14 cellular contexts compared by ENCODE assay signal in the genomic region with DNA sequence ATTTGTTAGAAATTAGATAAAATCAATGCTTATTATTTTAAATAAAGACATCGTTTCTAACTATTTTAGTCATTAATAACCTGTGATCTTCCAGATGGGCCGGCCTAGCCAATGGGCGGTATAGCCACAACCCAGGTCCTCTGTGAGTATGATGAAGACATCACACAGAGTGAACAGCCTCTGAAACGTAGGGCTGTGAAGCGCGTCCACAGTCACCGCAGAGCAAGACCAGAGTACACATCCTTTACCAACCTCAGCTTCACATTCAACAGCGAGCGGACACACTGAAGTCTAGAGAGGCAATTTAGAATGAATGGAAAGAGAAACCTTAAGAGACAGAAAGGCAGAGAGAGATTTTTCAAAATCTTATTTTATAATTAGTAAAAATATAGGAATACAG.
DNase-seq lines count a peak whose midpoint lies in the region; ATAC-seq, FAIRE-seq and TF ChIP-seq lines count a peak whose summit lies in the region.
"Had no signal": no experiment of that assay in that cellular context is flagged by ENCODE, and none has a peak within 500 bp of the region (broad histone marks: within the 10 kb centered on the region; RNA-seq: fewer than 3 reads in every experiment).

No MANE protein-coding gene starts in this region.

- H3K27me3 ChIP-seq in neuronal stem cell (ENCODE audit: control insufficient read depth in 3 of 3, insufficient read depth in 3 of 3, low read depth in 1 of 3, low read length in 3 of 3) (no peaks in the 10 kb centered on the region), pancreas (no peaks in the 10 kb centered on the region)
- H3K27me3 ChIP-seq: colonic mucosa, SJCRH30 had no signal

- H3K36me3 ChIP-seq in neuronal stem cell (replicated peaks in 1 of 2; ENCODE audit: control insufficient read depth in 2 of 2, insufficient read depth in 2 of 2, low read length in 2 of 2): no peaks in the 10 kb centered on the region
- no peaks in the 10 kb centered on the region for H3K36me3 ChIP-seq in pancreas
- H3K36me3 ChIP-seq: colonic mucosa, SJCRH30 had no signal

- H3K4me3 ChIP-seq in neuronal stem cell (ENCODE audit: low read length in 2 of 2): no peak overlapping the region
- no peak overlapping the region for H3K4me3 ChIP-seq in pancreas
- H3K4me3 ChIP-seq: colonic mucosa, SJCRH30 had no signal

- TF ChIP-seq CTCF in nephron progenitor cell (IDR thresholded peaks at IDR 0.05) (no peak), pancreas (IDR thresholded peaks at IDR 0.05) (no peak)

- intact Hi-C loops in pancreas (cut with DNase I): no loop called here

- H3K4me3 Mint-ChIP-seq in nephron progenitor cell: no peak overlapping the region
- no peak overlapping the region for H3K4me3 Mint-ChIP-seq in T-helper 17 cell

- H3K27me3 Mint-ChIP-seq in nephron progenitor cell (ENCODE audit: low read depth, poor library complexity): peaks cover 6% of the 10 kb centered on the region
- H3K27me3 Mint-ChIP-seq in T-helper 17 cell: peaks cover 11% of the 10 kb centered on the region

- H3K9me3 ChIP-seq in neuronal stem cell (replicated peaks in 1 of 2; ENCODE audit: control insufficient read depth in 2 of 2, insufficient read depth in 1 of 2, low read depth in 1 of 2, low read length in 2 of 2) (no peaks in the 10 kb centered on the region), T-helper 17 cell (ENCODE audit: control insufficient read depth, low read length, poor library complexity, severe bottlenecking) (no peaks in the 10 kb centered on the region), pancreas (no peaks in the 10 kb centered on the region)
- H3K9me3 ChIP-seq: colonic mucosa, SJCRH30 had no signal

- ATAC-seq in GM19023 (IDR thresholded peaks at IDR 0.05; ENCODE audit: unreplicated experiment) (peak; percentile 88), GM21723 (IDR thresholded peaks at IDR 0.05; ENCODE audit: unreplicated experiment) (peak; percentile 96), HG03139 (IDR thresholded peaks at IDR 0.05; ENCODE audit: unreplicated experiment) (peak; percentile 69), T-helper 17 cell (no peak), pancreas (no peak)
- ATAC-seq: stimulated activated naive CD8-positive, alpha-beta T cell treated with anti-CD3 and anti-CD28 coated beads, Interleukin-15, Interleukin-2, amounts not matched to agents 100 U/mL and 50 U/mL, for 24 hours had no signal

- H3K36me3 Mint-ChIP-seq in nephron progenitor cell (ENCODE audit: low read depth) (no peaks in the 10 kb centered on the region), T-helper 17 cell (ENCODE audit: low read depth) (peaks cover 3% of the 10 kb centered on the region)

- FAIRE-seq in pancreas (lab: Jason Lieb, UNC): no peak
- FAIRE-seq: keratinocyte had no signal

- H2BK15ac ChIP-seq in neuronal stem cell (ENCODE audit: low read length): no peak overlapping the region

- no peak overlapping the region for H3K14ac ChIP-seq in neuronal stem cell (ENCODE audit: low read length)

- no peak overlapping the region for H3K4ac ChIP-seq in neuronal stem cell (ENCODE audit: low read length)

- H3K18ac ChIP-seq in neuronal stem cell (ENCODE audit: low read length): no peak overlapping the region

- H4K8ac ChIP-seq in neuronal stem cell (ENCODE audit: low read depth, low read length): no peak overlapping the region

- no peak overlapping the region for H4K91ac ChIP-seq in neuronal stem cell (ENCODE audit: low read depth, low read length, poor library complexity)

- H2BK120ac ChIP-seq in neuronal stem cell (ENCODE audit: low read depth, low read length): no peak overlapping the region

- no peak overlapping the region for H3K9ac ChIP-seq in neuronal stem cell (ENCODE audit: low read depth, low read length, poor library complexity)

- H2BK12ac ChIP-seq in neuronal stem cell (ENCODE audit: low read length): no peak overlapping the region

- DNase-seq in nephron progenitor cell: no peak
- DNase-seq in neuronal stem cell (ENCODE audit: low spot score): no peak
- no peak for DNase-seq in epidermal melanocyte (ENCODE audit: insufficient read length, low spot score)
- DNase-seq in T-helper 17 cell: no peak
- no peak for DNase-seq in pancreas
- DNase-seq: activated CD4-positive, alpha-beta T cell treated with anti-CD3 and anti-CD28 coated beads for 1 hour; activated naive CD4-positive, alpha-beta T cell; colonic mucosa; SJCRH30; stimulated activated naive CD8-positive, alpha-beta T cell treated with anti-CD3 and anti-CD28 coated beads, Interleukin-15, Interleukin-2, amounts not matched to agents 100 U/mL and 50 U/mL, for 24 hours had no signal

- no peak overlapping the region for H2AK5ac ChIP-seq in neuronal stem cell (ENCODE audit: low read depth, low read length)

- H3K4me1 ChIP-seq in neuronal stem cell (ENCODE audit: control insufficient read depth in 2 of 2, insufficient read depth in 1 of 2, low read depth in 1 of 2, low read length in 2 of 2) (peaks cover 14 to 18% of the 10 kb centered on the region in 2 donors), pancreas (no peaks in the 10 kb centered on the region)
- H3K4me1 ChIP-seq: colonic mucosa had no signal

- H3K9me3 Mint-ChIP-seq in nephron progenitor cell: no peaks in the 10 kb centered on the region

- no peak overlapping the region for H2AFZ ChIP-seq in neuronal stem cell (ENCODE audit: low read length)

- H3K79me1 ChIP-seq in neuronal stem cell (ENCODE audit: low read depth, low read length): no peaks in the 10 kb centered on the region

- WGBS in neuronal stem cell (ENCODE audit: extremely low coverage in 2 of 2, insufficient read length in 2 of 2, insufficient replicate concordance in 1 of 2), 2 donors: no CpG with 5 or more reads among the region's 9 CpGs
- WGBS in pancreas, 2 donors: 79 to 87% methylated on average over 9 of the region's 9 CpGs

- peak overlapping the region; percentile 74 for H3K27ac Mint-ChIP-seq in nephron progenitor cell
- H3K27ac Mint-ChIP-seq in T-helper 17 cell: no peak overlapping the region

- H3K4me1 Mint-ChIP-seq in nephron progenitor cell (peaks cover 65% of the 10 kb centered on the region), T-helper 17 cell (peaks cover 9% of the 10 kb centered on the region)

- no peak overlapping the region for H3K27ac ChIP-seq in neuronal stem cell (replicated peaks; ENCODE audit: low read length)
- no peak overlapping the region for H3K27ac ChIP-seq in pancreas
- H3K27ac ChIP-seq: colonic mucosa, SJCRH30 had no signal

- H3K4me2 ChIP-seq in neuronal stem cell (ENCODE audit: insufficient read depth, low read length, poor library complexity, severe bottlenecking): no peak overlapping the region

- no peak overlapping the region for H2BK5ac ChIP-seq in neuronal stem cell (ENCODE audit: low read length)

- H3K23ac ChIP-seq in neuronal stem cell (ENCODE audit: low read depth, low read length, poor library complexity): no peak overlapping the region

Comparison
In these comparisons a context has a peak if more than half of its experiments do, and no peak if none do; other contexts are left out.
1. ATAC-seq: peak in GM19023 (single experiment), GM21723 (single experiment) and HG03139 (single experiment); none in T-helper 17 cell (single experiment) and pancreas (0 of 4).